In genomic region chr12:56688846-56689113, GRCh38 we compare ENCODE assay signal across 8 cellular contexts. TPM values are rescaled to one million over a fixed set of nuclear protein-coding genes. Genes with fewer than 3 reads are reported as not detected.
DNase-seq lines count a peak whose midpoint lies in the region; ATAC-seq and TF ChIP-seq lines count a peak whose summit lies in the region.

No MANE protein-coding gene starts in this region.

- H3K27ac Mint-ChIP-seq in CD8-positive, alpha-beta T cell: peak overlapping the region; percentile 99
- H3K27ac Mint-ChIP-seq in effector memory CD8-positive, alpha-beta T cell: peak overlapping the region; percentile 97 to 99
- H3K27ac Mint-ChIP-seq in neural progenitor cell: peak overlapping the region; percentile 100

- DNase-seq in CD8-positive, alpha-beta T cell: no peak
- no peak for DNase-seq in LNCaP clone FGC (ENCODE audit: low read depth)
- no peak for DNase-seq in effector memory CD8-positive, alpha-beta T cell
- DNase-seq in neural progenitor cell (ENCODE audit: low spot score): no peak
- no peak for DNase-seq in RKO (ENCODE audit: low spot score)

- peak overlapping the region; percentile 69 for H3K4me2 ChIP-seq in neural progenitor cell

- H3K4me3 Mint-ChIP-seq in CD8-positive, alpha-beta T cell: peak overlapping the region; percentile 98
- H3K4me3 Mint-ChIP-seq in effector memory CD8-positive, alpha-beta T cell: peak overlapping the region; percentile 97 to 99
- peak overlapping the region; percentile 100 for H3K4me3 Mint-ChIP-seq in neural progenitor cell

- H4K20me1 ChIP-seq in neural progenitor cell (ENCODE audit: low read depth): peaks cover 37% of the 10 kb centered on the region

- CTCF ChIA-PET in CD8-positive, alpha-beta T cell (lab: Charles Lee): interaction anchor here (0.9 to 2.4 kb wide), 5 partner anchors 20 to 175 kb away, joined by 3 to 7 read pairs (median 6); no protein-coding TSS in a partner anchor

- peak overlapping the region; percentile 75 for H3K4me3 ChIP-seq in CD8-positive, alpha-beta T cell (ENCODE audit: low read depth, low read length)
- H3K4me3 ChIP-seq in LNCaP clone FGC (ENCODE audit: low read depth, low read length): peak overlapping the region; percentile 91
- peak overlapping the region; percentile 95 for H3K4me3 ChIP-seq in neural progenitor cell

- TF ChIP-seq CTCF in CD8-positive, alpha-beta T cell (IDR thresholded peaks at IDR 0.05): no peak
- no peak for TF ChIP-seq CTCF in LNCaP clone FGC (IDR thresholded peaks at IDR 0.05; ENCODE audit: control insufficient read depth, extremely low read depth, insufficient read depth)
- no peak for TF ChIP-seq CTCF in neural progenitor cell (IDR thresholded peaks at IDR 0.05)

- H3K79me2 ChIP-seq in neural progenitor cell (ENCODE audit: low read depth): peaks cover 41% of the 10 kb centered on the region

- intact Hi-C loops in CD8-positive, alpha-beta T cell (cut with DNase I, micrococcal nuclease): loop anchor here (1.0 to 10.0 kb wide), 14 partner anchors 37 to 859 kb away; partner anchors contain the start of genes NACA (in 2 of the 2), DCTN2 (in 1 of the 2), ESYT1 (in 1 of the 2) and IL23A (in 1 of the 2)

- no peaks in the 10 kb centered on the region for H3K9me3 Mint-ChIP-seq in CD8-positive, alpha-beta T cell
- H3K9me3 Mint-ChIP-seq in effector memory CD8-positive, alpha-beta T cell: no peaks in the 10 kb centered on the region
- peaks cover 3% of the 10 kb centered on the region for H3K9me3 Mint-ChIP-seq in neural progenitor cell

- H3K27me3 Mint-ChIP-seq in CD8-positive, alpha-beta T cell (ENCODE audit: low read depth): no peaks in the 10 kb centered on the region
- no peaks in the 10 kb centered on the region for H3K27me3 Mint-ChIP-seq in effector memory CD8-positive, alpha-beta T cell
- peaks cover 5% of the 10 kb centered on the region for H3K27me3 Mint-ChIP-seq in neural progenitor cell (ENCODE audit: insufficient read depth, low read depth)

- H3K27me3 ChIP-seq in CD8-positive, alpha-beta T cell (ENCODE audit: insufficient read depth, low read length): no peaks in the 10 kb centered on the region
- H3K27me3 ChIP-seq in neural progenitor cell: no peaks in the 10 kb centered on the region

- H2AFZ ChIP-seq in neural progenitor cell (replicated peaks): no peak overlapping the region

- H3K27ac ChIP-seq in CD8-positive, alpha-beta T cell (ENCODE audit: low read depth, low read length): peak overlapping the region; percentile 97
- H3K27ac ChIP-seq in neural progenitor cell: peak overlapping the region; percentile 89

- H3K4me1 Mint-ChIP-seq in CD8-positive, alpha-beta T cell (ENCODE audit: low read depth): peaks cover 33% of the 10 kb centered on the region
- peaks cover 19 to 28% of the 10 kb centered on the region in 2 donors for H3K4me1 Mint-ChIP-seq in effector memory CD8-positive, alpha-beta T cell (ENCODE audit: low read depth in 2 of 2)
- H3K4me1 Mint-ChIP-seq in neural progenitor cell: peaks cover 31% of the 10 kb centered on the region

- POLR2A ChIA-PET in CD8-positive, alpha-beta T cell (lab: Charles Lee): interaction anchor here (0.7 to 5.3 kb wide), 15 partner anchors 10 to 571 kb away, joined by 3 to 45 read pairs (median 8); partner anchors contain the start of genes ATP5F1B, NACA, RNF41 and SPRYD4

- H3K4me1 ChIP-seq in CD8-positive, alpha-beta T cell (ENCODE audit: insufficient read depth, low read length): peaks cover 32% of the 10 kb centered on the region
- H3K4me1 ChIP-seq in neural progenitor cell: peaks cover 8% of the 10 kb centered on the region

- H3K9ac ChIP-seq in neural progenitor cell: no peak overlapping the region

- H3K36me3 ChIP-seq in CD8-positive, alpha-beta T cell (ENCODE audit: insufficient read depth, low read length): no peaks in the 10 kb centered on the region
- H3K36me3 ChIP-seq in neural progenitor cell: peaks cover 13% of the 10 kb centered on the region

- no peak for ATAC-seq in CD8-positive, alpha-beta T cell
- no peak for ATAC-seq in effector memory CD8-positive, alpha-beta T cell (replicated peaks)
- ATAC-seq in HG03439 (IDR thresholded peaks at IDR 0.05; ENCODE audit: unreplicated experiment): no peak
- no peak for ATAC-seq in HG02938 (IDR thresholded peaks at IDR 0.05; ENCODE audit: unreplicated experiment)
- ATAC-seq in GM21367 (IDR thresholded peaks at IDR 0.05; ENCODE audit: unreplicated experiment): no peak

- H3K36me3 Mint-ChIP-seq in CD8-positive, alpha-beta T cell: peaks cover 26% of the 10 kb centered on the region
- peaks cover 55% of the 10 kb centered on the region for H3K36me3 Mint-ChIP-seq in effector memory CD8-positive, alpha-beta T cell (ENCODE audit: insufficient read depth)
- H3K36me3 Mint-ChIP-seq in neural progenitor cell: peaks cover 18% of the 10 kb centered on the region

- no peaks in the 10 kb centered on the region for H3K9me3 ChIP-seq in CD8-positive, alpha-beta T cell (ENCODE audit: low read length)
- no peaks in the 10 kb centered on the region for H3K9me3 ChIP-seq in neural progenitor cell (ENCODE audit: low read depth)

- peaks cover 36% of the 10 kb centered on the region for H3F3A ChIP-seq in neural progenitor cell (ENCODE audit: low read depth)

RNA-seq across cellular contexts. Expression of gene PTGES3, which starts 0.7 kb away (rescaled TPM):
- total RNA-seq in CD8-positive, alpha-beta T cell: 100 to 1,000 TPM; 148 to 154 TPM
- 197 and 298 TPM in 2 replicates for total RNA-seq in neural progenitor cell (ENCODE audit: low replicate concordance)

RNA-seq across cellular contexts. Expression of gene NACA, which starts 36.3 kb away (rescaled TPM):
- total RNA-seq in CD8-positive, alpha-beta T cell: 1,000 to 10,000 TPM; 1,373 to 1,407 TPM
- total RNA-seq in neural progenitor cell (ENCODE audit: low replicate concordance): 1,855 and 2,450 TPM in 2 replicates

RNA-seq across cellular contexts. Expression of gene ATP5F1B, which starts 43.0 kb away (rescaled TPM):
- total RNA-seq in CD8-positive, alpha-beta T cell: 100 to 1,000 TPM; 417 to 429 TPM
- total RNA-seq in neural progenitor cell (ENCODE audit: low replicate concordance): 558 and 609 TPM in 2 replicates

RNA-seq across cellular contexts. Expression of gene BAZ2A, which starts 58.7 kb away (rescaled TPM):
- total RNA-seq in CD8-positive, alpha-beta T cell: 100 to 1,000 TPM; 197 to 198 TPM
- total RNA-seq in neural progenitor cell (ENCODE audit: low replicate concordance): 27.1 and 55.1 TPM in 2 replicates
